Comparison of ENCODE assay signal across 24 cellular contexts in the genomic region with DNA sequence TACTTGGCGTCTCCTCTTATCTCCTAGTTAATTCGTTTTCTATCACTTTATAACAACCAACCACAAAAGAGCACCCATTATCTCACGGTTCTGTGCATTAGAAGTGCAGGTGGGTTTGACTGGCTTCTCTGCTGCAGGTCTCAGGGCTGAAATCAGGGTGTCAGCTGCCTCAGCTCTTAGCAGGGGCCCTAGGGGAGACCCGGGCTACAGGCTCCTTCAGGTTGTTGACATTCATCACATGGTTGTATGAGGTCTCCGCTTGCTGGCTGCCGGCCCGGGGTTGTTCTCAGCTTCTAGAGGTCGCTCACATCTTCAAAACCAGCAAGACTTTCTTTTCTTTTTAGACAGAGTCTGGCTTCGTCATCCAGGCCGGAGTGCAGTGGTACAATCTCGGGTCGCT. TPM values are rescaled to one million over a fixed set of nuclear protein-coding genes. Genes with fewer than 3 reads are reported as not detected.
DNase-seq lines count a peak whose midpoint lies in the region; TF ChIP-seq lines count a peak whose summit lies in the region.
"Had no signal": no experiment of that assay in that cellular context is flagged by ENCODE, and none has a peak within 500 bp of the region (broad histone marks: within the 10 kb centered on the region; RNA-seq: fewer than 3 reads in every experiment).

No MANE protein-coding gene starts in this region.

- no peaks in the 10 kb centered on the region for H3K9me3 Mint-ChIP-seq in CD4-positive, alpha-beta memory T cell
- H3K9me3 Mint-ChIP-seq in nephron progenitor cell, result no peaks in the 10 kb centered on the region
- H3K9me3 Mint-ChIP-seq: activated CD4-positive, alpha-beta memory T cell treated with anti-CD3 and anti-CD28 coated beads for 36 hours; activated naive CD4-positive, alpha-beta T cell treated with anti-CD3 and anti-CD28 coated beads for 36 hours; effector memory CD8-positive, alpha-beta T cell had no signal

- CTCF ChIA-PET in CD4-positive, alpha-beta memory T cell (lab: Charles Lee; ENCODE audit: partially characterized antibody), result interaction anchor here (1.0 kb wide), 1 partner anchor 14 kb away, joined by 3 read pairs; no protein-coding TSS in a partner anchor

- TF ChIP-seq CTCF in VCaP (conservative IDR thresholded peaks at IDR 0.05) (no peak), nephron progenitor cell (IDR thresholded peaks at IDR 0.05) (no peak), colonic mucosa (IDR thresholded peaks at IDR 0.05) (no peak)

- H3K27ac Mint-ChIP-seq in CD4-positive, alpha-beta memory T cell, result peak overlapping the region in 2 of 7 donors; percentile 8 to 71
- no peak overlapping the region for H3K27ac Mint-ChIP-seq in nephron progenitor cell
- H3K27ac Mint-ChIP-seq: activated CD4-positive, alpha-beta memory T cell treated with anti-CD3 and anti-CD28 coated beads for 36 hours; activated naive CD4-positive, alpha-beta T cell treated with anti-CD3 and anti-CD28 coated beads for 36 hours; effector memory CD8-positive, alpha-beta T cell; T-helper 17 cell had no signal

- intact Hi-C loops in CD4-positive, alpha-beta memory T cell (cut with micrococcal nuclease), result no loop called here
- intact Hi-C loops in colonic mucosa (cut with DNase I), result no loop called here

- no peaks in the 10 kb centered on the region for H3K27me3 Mint-ChIP-seq in CD4-positive, alpha-beta memory T cell
- H3K27me3 Mint-ChIP-seq in nephron progenitor cell (ENCODE audit: low read depth, poor library complexity), result peaks cover 2% of the 10 kb centered on the region
- H3K27me3 Mint-ChIP-seq: activated CD4-positive, alpha-beta memory T cell treated with anti-CD3 and anti-CD28 coated beads for 36 hours; effector memory CD8-positive, alpha-beta T cell; T-helper 17 cell had no signal

- no peak overlapping the region for H3K9ac ChIP-seq in colonic mucosa (ENCODE audit: low read depth in 2 of 2, low read length in 2 of 2)

- no peak overlapping the region for H3K27ac ChIP-seq in CD4-positive, alpha-beta memory T cell (ENCODE audit: low read depth, low read length)
- H3K27ac ChIP-seq in VCaP, result peak overlapping the region; percentile 91
- H3K27ac ChIP-seq in colonic mucosa, result no peak overlapping the region
- H3K27ac ChIP-seq: 22Rv1, esophagus muscularis mucosa, uterus had no signal

- peaks cover 4 to 19% (median 10%) of the 10 kb centered on the region in 4 donors for H3K4me1 Mint-ChIP-seq in CD4-positive, alpha-beta memory T cell
- H3K4me1 Mint-ChIP-seq in nephron progenitor cell, result peaks cover 31% of the 10 kb centered on the region

- DNase-seq in NCI-H1436 (lab: John Stamatoyannopoulos, UW) (peak; percentile 32), NCI-H1436 treated with DMSO at 0.1 percent for 48 hours (lab: John Stamatoyannopoulos, UW) (no peak), nephron progenitor cell (no peak), middle frontal gyrus (ENCODE audit: extremely low spot score, low spot score) (no peak), dermis blood vessel endothelial cell (no peak), colonic mucosa (no peak)
- no peak for DNase-seq in CD4-positive, alpha-beta memory T cell
- DNase-seq: activated CD4-positive, alpha-beta memory T cell treated with anti-CD3 and anti-CD28 coated beads for 36 hours; activated naive CD4-positive, alpha-beta T cell treated with anti-CD3 and anti-CD28 coated beads for 36 hours; activated T-cell treated with anti-CD3 and anti-CD28 coated beads, Interleukin-2, amount 50 U/mL, for 1 hour; Calu3; effector memory CD8-positive, alpha-beta T cell; EL; KBM-7; midbrain; NCI-H2081; NCI-H524 treated with DMSO at 0.1 percent for 48 hours; retina; SHP77 treated with DMSO at 0.1 percent for 48 hours; T-helper 17 cell; uterus had no signal

- no peak overlapping the region for H3K4me3 ChIP-seq in CD4-positive, alpha-beta memory T cell (ENCODE audit: low read length in 2 of 2)
- no peak overlapping the region for H3K4me3 ChIP-seq in colonic mucosa
- H3K4me3 ChIP-seq: esophagus muscularis mucosa, uterus had no signal

- POLR2A ChIA-PET in CD4-positive, alpha-beta memory T cell (lab: Charles Lee; ENCODE audit: partially characterized antibody), result no interaction called here

- peaks cover 0 to 1% of the 10 kb centered on the region in 2 donors for H3K36me3 Mint-ChIP-seq in CD4-positive, alpha-beta memory T cell
- H3K36me3 Mint-ChIP-seq in nephron progenitor cell (ENCODE audit: low read depth), result peaks cover 9% of the 10 kb centered on the region

- H3K36me3 ChIP-seq in CD4-positive, alpha-beta memory T cell (ENCODE audit: insufficient read depth, low read length), result no peaks in the 10 kb centered on the region
- H3K36me3 ChIP-seq in colonic mucosa, result no peaks in the 10 kb centered on the region
- H3K36me3 ChIP-seq: uterus had no signal

- H3K4me3 Mint-ChIP-seq in CD4-positive, alpha-beta memory T cell, result peak overlapping the region; percentile 18 to 63 (median 48)
- peak overlapping the region; percentile 63 for H3K4me3 Mint-ChIP-seq in nephron progenitor cell
- H3K4me3 Mint-ChIP-seq: activated CD4-positive, alpha-beta memory T cell treated with anti-CD3 and anti-CD28 coated beads for 36 hours; activated naive CD4-positive, alpha-beta T cell treated with anti-CD3 and anti-CD28 coated beads for 36 hours; T-helper 17 cell had no signal

- H3K9me3 ChIP-seq in CD4-positive, alpha-beta memory T cell (ENCODE audit: control insufficient read depth in 1 of 2, low read length in 2 of 2), result no peaks in the 10 kb centered on the region
- H3K9me3 ChIP-seq in colonic mucosa, result no peaks in the 10 kb centered on the region
- H3K9me3 ChIP-seq: esophagus muscularis mucosa, uterus had no signal

- H3K4me1 ChIP-seq in CD4-positive, alpha-beta memory T cell (ENCODE audit: insufficient read depth, low read length), result peaks cover 20% of the 10 kb centered on the region
- peaks cover 10% of the 10 kb centered on the region for H3K4me1 ChIP-seq in colonic mucosa

- no peaks in the 10 kb centered on the region for H3K27me3 ChIP-seq in CD4-positive, alpha-beta memory T cell (ENCODE audit: insufficient read depth, low read length)
- no peaks in the 10 kb centered on the region for H3K27me3 ChIP-seq in colonic mucosa
- H3K27me3 ChIP-seq: esophagus muscularis mucosa, uterus had no signal

RNA-seq across cellular contexts. Expression of a gene that starts 2.9 kb away (rescaled TPM):
- total RNA-seq in CD4-positive, alpha-beta memory T cell, result 10 to 100 TPM; 26.8 to 29.1 TPM
- polyA plus RNA-seq in CD4-positive, alpha-beta memory T cell, result 10 to 100 TPM in 1 of 2 donors, 1 to 10 TPM in 1; 3.6 to 13.7 TPM
- total RNA-seq in dermis blood vessel endothelial cell, result 16.8 and 18.4 TPM in 2 replicates
- 10 to 100 TPM; 14.4 to 36.0 TPM for total RNA-seq in colonic mucosa

RNA-seq across cellular contexts. Expression of a gene that starts 12.3 kb away (rescaled TPM):
- 10 to 100 TPM; 82.3 to 86.2 TPM for total RNA-seq in CD4-positive, alpha-beta memory T cell
- polyA plus RNA-seq in CD4-positive, alpha-beta memory T cell, result 10 to 100 TPM; 54.3 to 59.4 TPM
- total RNA-seq in dermis blood vessel endothelial cell (34.2 and 43.1 TPM in 2 replicates), colonic mucosa (10 to 100 TPM; 69.1 to 97.2 TPM)

RNA-seq across cellular contexts. Expression of a gene that starts 14.5 kb away (rescaled TPM):
- 10 to 100 TPM; 76.7 to 79.1 TPM for total RNA-seq in CD4-positive, alpha-beta memory T cell
- 10 to 100 TPM; 27.9 to 30.2 TPM for polyA plus RNA-seq in CD4-positive, alpha-beta memory T cell
- total RNA-seq in dermis blood vessel endothelial cell (30.8 and 31.1 TPM in 2 replicates), colonic mucosa (10 to 100 TPM; 15.6 to 30.6 TPM)

RNA-seq across cellular contexts. Expression of a gene that starts 25.6 kb away (rescaled TPM):
- total RNA-seq in CD4-positive, alpha-beta memory T cell, result 100 to 1,000 TPM in 1 of 2 experiments, 10 to 100 TPM in 1; 99.6 to 118 TPM
- 10 to 100 TPM in 1 of 2 donors, 1 to 10 TPM in 1; 6.7 to 35.5 TPM for polyA plus RNA-seq in CD4-positive, alpha-beta memory T cell
- total RNA-seq in dermis blood vessel endothelial cell (65.3 and 89.3 TPM in 2 replicates), colonic mucosa (10 to 100 TPM; 56.2 to 97.9 TPM)

RNA-seq across cellular contexts. Expression of a gene that starts 41.5 kb away (rescaled TPM):
- total RNA-seq in CD4-positive, alpha-beta memory T cell, result 10 to 100 TPM; 91.6 to 95.9 TPM
- 10 to 100 TPM; 37.8 to 39.9 TPM for polyA plus RNA-seq in CD4-positive, alpha-beta memory T cell
- total RNA-seq in dermis blood vessel endothelial cell, result 32.5 and 58.2 TPM in 2 replicates
- total RNA-seq in colonic mucosa, result 100 to 1,000 TPM in 1 of 2 donors, 10 to 100 TPM in 1; 94.4 to 146 TPM
